19 cellular contexts compared by ENCODE assay signal in the genomic region with DNA sequence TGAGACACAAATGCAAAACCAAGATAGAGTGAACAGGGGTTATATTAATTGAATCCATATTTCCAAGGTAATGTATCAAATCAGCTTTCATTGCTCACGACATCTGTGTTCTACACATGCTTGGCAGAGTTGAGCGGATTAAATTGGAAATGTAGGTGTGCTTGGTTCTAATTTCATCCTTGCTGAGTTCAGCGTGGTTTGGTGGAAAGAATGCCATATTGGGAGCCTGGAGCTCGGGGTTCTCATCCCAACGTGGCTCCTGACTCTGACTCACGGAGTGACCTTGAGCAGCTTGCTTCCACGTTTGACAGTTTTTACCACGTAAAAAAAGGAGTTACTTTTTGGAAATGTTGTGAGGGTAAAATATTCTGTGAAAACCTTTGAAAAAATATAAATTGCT.
"Had no signal": no experiment of that assay in that cellular context is flagged by ENCODE, and none has a peak within 500 bp of the region (broad histone marks: within the 10 kb centered on the region; RNA-seq: fewer than 3 reads in every experiment).

No MANE protein-coding gene starts in this region.

- DNase-seq: IMR-90, Kasumi-1, MM.1S, NCI-H1092 treated with DMSO at 0.1 percent for 48 hours, NCI-H1436, NCI-H187, NCI-H2029, NCI-H2081 treated with DMSO at 0.1 percent for 48 hours, NCI-H2171, NCI-H226, NCI-H446, NCI-H510A, NCI-H524 treated with DMSO at 0.1 percent for 48 hours, NCI-H69, NCI-H774, RPMI8226, SHP77, SK-N-SH had no signal

- H3K27ac ChIP-seq: KMS-11 had no signal

- H3K9me3 ChIP-seq: SK-N-SH had no signal
